ENCODE assay signal across 1 cellular context in the genomic region with DNA sequence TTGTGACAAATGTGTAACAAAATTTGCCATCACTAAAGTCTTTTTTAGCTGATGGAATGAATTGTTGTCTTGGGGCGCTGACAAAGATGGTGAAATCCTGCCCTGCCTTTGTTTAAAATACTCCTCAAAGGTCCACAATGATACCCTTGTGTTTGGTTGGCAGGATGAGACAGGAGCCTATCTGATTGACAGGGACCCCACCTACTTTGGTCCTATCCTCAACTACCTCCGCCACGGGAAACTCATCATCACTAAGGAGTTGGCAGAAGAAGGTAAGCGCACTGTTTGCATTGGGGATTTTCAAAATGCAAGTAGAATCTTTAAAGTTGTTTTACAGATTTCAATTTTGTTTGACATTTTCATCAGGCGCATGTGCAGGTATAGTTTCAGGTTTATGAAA.
TF ChIP-seq lines count a peak whose summit lies in the region.

No MANE protein-coding gene starts in this region.

TF ChIP-seq in WTC11, 78 proteins besides CTCF, POLR2A, EP300 and RAD21 (continued from another document):
- no peak for TF ChIP-seq ARID4B (CRISPR knock-in tag; IDR thresholded peaks at IDR 0.05; ENCODE audit: borderline replicate concordance)
- no peak for TF ChIP-seq IRF2 (CRISPR knock-in tag; IDR thresholded peaks at IDR 0.05; ENCODE audit: borderline replicate concordance, low read depth)
